Comparison of ENCODE assay signal across 16 cellular contexts in the genomic region with DNA sequence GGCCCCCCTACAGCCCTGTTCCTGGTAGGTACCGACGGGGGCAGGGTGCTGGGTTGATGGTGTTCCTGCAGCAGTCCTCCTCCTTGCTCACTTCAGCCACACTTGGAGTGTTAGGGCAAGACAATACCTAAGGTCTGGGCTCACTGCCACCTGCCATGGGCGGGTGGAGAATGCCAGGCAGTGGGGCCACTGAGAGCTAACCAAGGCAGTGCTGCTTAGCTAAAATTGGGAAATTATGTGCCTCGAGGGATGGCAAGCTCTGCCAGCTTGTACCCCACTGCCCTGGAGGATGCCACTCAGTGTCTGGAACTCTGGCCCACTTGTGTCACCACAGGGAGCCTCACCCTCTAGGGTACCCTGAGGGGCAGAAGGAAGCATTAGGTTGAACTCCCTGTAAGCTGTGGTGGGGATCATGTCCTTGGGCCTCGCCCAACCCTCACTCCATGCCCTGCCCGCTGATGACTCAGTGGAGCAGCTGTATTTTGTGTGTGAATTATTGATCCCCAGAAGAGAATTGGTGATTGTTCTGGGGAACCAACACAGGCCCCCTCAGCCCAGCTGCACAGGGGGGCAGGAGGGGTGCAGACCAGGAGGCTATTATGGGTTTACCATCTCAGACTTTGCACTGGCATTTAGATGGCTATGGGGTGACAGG. TPM values are rescaled to one million over a fixed set of nuclear protein-coding genes. Genes with fewer than 3 reads are reported as not detected.
DNase-seq lines count a peak whose midpoint lies in the region; ATAC-seq and TF ChIP-seq lines count a peak whose summit lies in the region.
"Had no signal": no experiment of that assay in that cellular context is flagged by ENCODE, and none has a peak within 500 bp of the region (broad histone marks: within the 10 kb centered on the region; RNA-seq: fewer than 3 reads in every experiment).

No MANE protein-coding gene starts in this region.

- H3K27ac ChIP-seq in ascending aorta (peak overlapping the region; percentile 30 to 53), layer of hippocampus (ENCODE audit: low read depth, low read length) (peak overlapping the region; percentile 74), thyroid gland (peak overlapping the region; percentile 27 to 94 (median 36))

- H3K4me3 Mint-ChIP-seq in naive thymus-derived CD8-positive, alpha-beta T cell, result no peak overlapping the region
- H3K4me3 Mint-ChIP-seq: CD4-positive, alpha-beta T cell; WTC11 had no signal

- no peak overlapping the region for H3K4me3 ChIP-seq in ascending aorta
- no peak overlapping the region for H3K4me3 ChIP-seq in thyroid gland (replicated peaks in 1 of 3)

- no peak overlapping the region for H3K27ac Mint-ChIP-seq in naive thymus-derived CD8-positive, alpha-beta T cell
- H3K27ac Mint-ChIP-seq: CD4-positive, alpha-beta T cell; WTC11 had no signal

- H3K36me3 ChIP-seq in ascending aorta (peaks cover 49 to 55% of the 10 kb centered on the region in 2 donors), thyroid gland (peaks cover 12 to 21% of the 10 kb centered on the region in 2 donors)

- DNase-seq in NCI-H2107 treated with DMSO at 0.1 percent for 48 hours (lab: John Stamatoyannopoulos, UW; ENCODE audit: unreplicated experiment) (peak; percentile 64), NCI-H2107 (lab: John Stamatoyannopoulos, UW) (no peak), ascending aorta (ENCODE audit: low spot score in 2 of 2) (no peak), thyroid gland (peak; percentile 88 to 90)
- no peak for DNase-seq in naive thymus-derived CD8-positive, alpha-beta T cell
- DNase-seq: 8988T; CD4-positive, alpha-beta T cell; cerebellar nuclear complex; GF-D8 had no signal

- H3K36me3 Mint-ChIP-seq in naive thymus-derived CD8-positive, alpha-beta T cell, result no peaks in the 10 kb centered on the region

- ATAC-seq in GM21390 (IDR thresholded peaks at IDR 0.05; ENCODE audit: unreplicated experiment), result no peak
- no peak for ATAC-seq in naive thymus-derived CD8-positive, alpha-beta T cell
- no peak for ATAC-seq in GM21381 (IDR thresholded peaks at IDR 0.05; ENCODE audit: unreplicated experiment)
- ATAC-seq: Panc1 had no signal

- no peaks in the 10 kb centered on the region for H3K9me3 Mint-ChIP-seq in naive thymus-derived CD8-positive, alpha-beta T cell
- H3K9me3 Mint-ChIP-seq: CD4-positive, alpha-beta T cell; WTC11 had no signal

- whole genome bisulfite sequencing in thyroid gland, 2 donors, result 44 to 81% methylated on average over 4 of the region's 6 CpGs

- intact Hi-C loops in ascending aorta (cut with DNase I), result no loop called here
- intact Hi-C loops in thyroid gland (cut with DNase I), result no loop called here

- TF ChIP-seq POLR2A in thyroid gland (IDR thresholded peaks at IDR 0.05), result no peak

- POLR2A ChIA-PET in naive thymus-derived CD8-positive, alpha-beta T cell (lab: Charles Lee), result interaction anchor here (0.6 kb wide), 1 partner anchor 19 kb away, joined by 3 read pairs; no protein-coding TSS in a partner anchor

- peaks cover 0 to 19% (median 8%) of the 10 kb centered on the region in 5 donors for H3K27me3 Mint-ChIP-seq in naive thymus-derived CD8-positive, alpha-beta T cell

- peaks cover 3 to 12% (median 11%) of the 10 kb centered on the region in 4 donors for H3K4me1 Mint-ChIP-seq in naive thymus-derived CD8-positive, alpha-beta T cell

- TF ChIP-seq CTCF in ascending aorta (IDR thresholded peaks at IDR 0.05), result no peak
- TF ChIP-seq CTCF in thyroid gland (IDR thresholded peaks at IDR 0.05), result no peak

- H3K4me1 ChIP-seq in ascending aorta (peaks cover 21 to 53% of the 10 kb centered on the region in 2 donors), thyroid gland (peaks cover 38 to 58% of the 10 kb centered on the region in 2 donors)

- H3K9me3 ChIP-seq in ascending aorta (no peaks in the 10 kb centered on the region), thyroid gland (no peaks in the 10 kb centered on the region)

- no peaks in the 10 kb centered on the region for H3K27me3 ChIP-seq in ascending aorta
- H3K27me3 ChIP-seq in layer of hippocampus (ENCODE audit: control insufficient read depth, insufficient read depth, low read length), result no peaks in the 10 kb centered on the region
- no peaks in the 10 kb centered on the region for H3K27me3 ChIP-seq in thyroid gland

RNA-seq across cellular contexts. Expression of gene PHLDB1, which starts 17.7 kb away (rescaled TPM):
- total RNA-seq in ascending aorta, result 200 TPM
- 100 to 1,000 TPM in 3 of 4 donors, 10 to 100 TPM in 1; 73.2 to 158 (median 120) TPM for total RNA-seq in thyroid gland
- total RNA-seq in naive thymus-derived CD8-positive, alpha-beta T cell, result 1 to 10 TPM; 3.0 to 4.1 TPM
- under 1 TPM in 2 of 3 donors, not detected in 1; 0.07 to 0.46 TPM for polyA plus RNA-seq in naive thymus-derived CD8-positive, alpha-beta T cell

RNA-seq across cellular contexts. Expression of gene ARCN1, which starts 53.0 kb away (rescaled TPM):
- total RNA-seq in ascending aorta (93.8 TPM), thyroid gland (100 to 1,000 TPM; 103 to 157 (median 112) TPM)
- 100 to 1,000 TPM; 106 to 118 TPM for total RNA-seq in naive thymus-derived CD8-positive, alpha-beta T cell
- polyA plus RNA-seq in naive thymus-derived CD8-positive, alpha-beta T cell, result 100 to 1,000 TPM; 121 to 138 (median 130) TPM

RNA-seq across cellular contexts. Expression of gene TREH, which starts 54.3 kb away (rescaled TPM):
- not detected for total RNA-seq in ascending aorta
- not detected for total RNA-seq in thyroid gland
- total RNA-seq in naive thymus-derived CD8-positive, alpha-beta T cell, result not detected
- not detected for polyA plus RNA-seq in naive thymus-derived CD8-positive, alpha-beta T cell
- total RNA-seq: CD4-positive, alpha-beta T cell; H7; pulmonary artery endothelial cell; WTC11 had no signal

RNA-seq across cellular contexts. Expression of gene IFT46, which starts 59.4 kb away (rescaled TPM):
- total RNA-seq in ascending aorta (34.9 TPM), thyroid gland (10 to 100 TPM; 35.5 to 91.1 (median 55.5) TPM)
- 10 to 100 TPM; 14.9 to 15.6 TPM for total RNA-seq in naive thymus-derived CD8-positive, alpha-beta T cell
- polyA plus RNA-seq in naive thymus-derived CD8-positive, alpha-beta T cell, result 1 to 10 TPM; 6.7 to 8.3 (median 6.7) TPM

Comparison
In these comparisons a context has a peak if more than half of its experiments do, and no peak if none do; other contexts are left out.
1. DNase-seq: peak in NCI-H2107 treated with DMSO at 0.1 percent for 48 hours (single experiment) and thyroid gland (2 of 2); none in NCI-H2107 (single experiment), ascending aorta (0 of 2) and naive thymus-derived CD8-positive, alpha-beta T cell (0 of 10).
2. RNA of gene PHLDB1, which starts 17.7 kb away (total RNA-seq): 200 TPM in ascending aorta (single experiment) and 73.2 to 158 TPM in thyroid gland; 3.0 to 4.1 TPM in naive thymus-derived CD8-positive, alpha-beta T cell; every median in the first group is over 10 times any median in the second.
3. Peak in every context shown above with its lines, with median percentiles within 50 percentile points of each other: H3K27ac ChIP-seq.